ENCODE assay signal across 1 cellular context in genomic region chr11:34964610-34965331, GRCh38.
TF ChIP-seq lines count a peak whose summit lies in the region.

No MANE protein-coding gene starts in this region.

TF ChIP-seq in HepG2, 621 proteins besides CTCF, POLR2A, EP300 and RAD21 (continued from another document and continues in another):
- TF ChIP-seq, protein P1, sequence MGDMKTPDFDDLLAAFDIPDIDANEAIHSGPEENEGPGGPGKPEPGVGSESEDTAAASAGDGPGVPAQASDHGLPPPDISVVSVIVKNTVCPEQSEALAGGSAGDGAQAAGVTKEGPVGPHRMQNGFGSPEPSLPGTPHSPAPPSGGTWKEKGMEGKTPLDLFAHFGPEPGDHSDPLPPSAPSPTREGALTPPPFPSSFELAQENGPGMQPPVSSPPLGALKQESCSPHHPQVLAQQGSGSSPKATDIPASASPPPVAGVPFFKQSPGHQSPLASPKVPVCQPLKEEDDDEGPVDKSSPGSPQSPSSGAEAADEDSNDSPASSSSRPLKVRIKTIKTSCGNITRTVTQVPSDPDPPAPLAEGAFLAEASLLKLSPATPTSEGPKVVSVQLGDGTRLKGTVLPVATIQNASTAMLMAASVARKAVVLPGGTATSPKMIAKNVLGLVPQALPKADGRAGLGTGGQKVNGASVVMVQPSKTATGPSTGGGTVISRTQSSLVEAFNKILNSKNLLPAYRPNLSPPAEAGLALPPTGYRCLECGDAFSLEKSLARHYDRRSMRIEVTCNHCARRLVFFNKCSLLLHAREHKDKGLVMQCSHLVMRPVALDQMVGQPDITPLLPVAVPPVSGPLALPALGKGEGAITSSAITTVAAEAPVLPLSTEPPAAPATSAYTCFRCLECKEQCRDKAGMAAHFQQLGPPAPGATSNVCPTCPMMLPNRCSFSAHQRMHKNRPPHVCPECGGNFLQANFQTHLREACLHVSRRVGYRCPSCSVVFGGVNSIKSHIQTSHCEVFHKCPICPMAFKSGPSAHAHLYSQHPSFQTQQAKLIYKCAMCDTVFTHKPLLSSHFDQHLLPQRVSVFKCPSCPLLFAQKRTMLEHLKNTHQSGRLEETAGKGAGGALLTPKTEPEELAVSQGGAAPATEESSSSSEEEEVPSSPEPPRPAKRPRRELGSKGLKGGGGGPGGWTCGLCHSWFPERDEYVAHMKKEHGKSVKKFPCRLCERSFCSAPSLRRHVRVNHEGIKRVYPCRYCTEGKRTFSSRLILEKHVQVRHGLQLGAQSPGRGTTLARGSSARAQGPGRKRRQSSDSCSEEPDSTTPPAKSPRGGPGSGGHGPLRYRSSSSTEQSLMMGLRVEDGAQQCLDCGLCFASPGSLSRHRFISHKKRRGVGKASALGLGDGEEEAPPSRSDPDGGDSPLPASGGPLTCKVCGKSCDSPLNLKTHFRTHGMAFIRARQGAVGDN (CRISPR knock-in tag; IDR thresholded peaks at IDR 0.05), result no peak
- no peak for TF ChIP-seq MIER2 (CRISPR knock-in tag; IDR thresholded peaks at IDR 0.05)
- no peak for TF ChIP-seq RFX5 (IDR thresholded peaks at IDR 0.05; ENCODE audit: low read depth, low read length)
- no peak for TF ChIP-seq NCOR1 (IDR thresholded peaks at IDR 0.05; ENCODE audit: borderline replicate concordance, low read length)
- TF ChIP-seq, protein P2, sequence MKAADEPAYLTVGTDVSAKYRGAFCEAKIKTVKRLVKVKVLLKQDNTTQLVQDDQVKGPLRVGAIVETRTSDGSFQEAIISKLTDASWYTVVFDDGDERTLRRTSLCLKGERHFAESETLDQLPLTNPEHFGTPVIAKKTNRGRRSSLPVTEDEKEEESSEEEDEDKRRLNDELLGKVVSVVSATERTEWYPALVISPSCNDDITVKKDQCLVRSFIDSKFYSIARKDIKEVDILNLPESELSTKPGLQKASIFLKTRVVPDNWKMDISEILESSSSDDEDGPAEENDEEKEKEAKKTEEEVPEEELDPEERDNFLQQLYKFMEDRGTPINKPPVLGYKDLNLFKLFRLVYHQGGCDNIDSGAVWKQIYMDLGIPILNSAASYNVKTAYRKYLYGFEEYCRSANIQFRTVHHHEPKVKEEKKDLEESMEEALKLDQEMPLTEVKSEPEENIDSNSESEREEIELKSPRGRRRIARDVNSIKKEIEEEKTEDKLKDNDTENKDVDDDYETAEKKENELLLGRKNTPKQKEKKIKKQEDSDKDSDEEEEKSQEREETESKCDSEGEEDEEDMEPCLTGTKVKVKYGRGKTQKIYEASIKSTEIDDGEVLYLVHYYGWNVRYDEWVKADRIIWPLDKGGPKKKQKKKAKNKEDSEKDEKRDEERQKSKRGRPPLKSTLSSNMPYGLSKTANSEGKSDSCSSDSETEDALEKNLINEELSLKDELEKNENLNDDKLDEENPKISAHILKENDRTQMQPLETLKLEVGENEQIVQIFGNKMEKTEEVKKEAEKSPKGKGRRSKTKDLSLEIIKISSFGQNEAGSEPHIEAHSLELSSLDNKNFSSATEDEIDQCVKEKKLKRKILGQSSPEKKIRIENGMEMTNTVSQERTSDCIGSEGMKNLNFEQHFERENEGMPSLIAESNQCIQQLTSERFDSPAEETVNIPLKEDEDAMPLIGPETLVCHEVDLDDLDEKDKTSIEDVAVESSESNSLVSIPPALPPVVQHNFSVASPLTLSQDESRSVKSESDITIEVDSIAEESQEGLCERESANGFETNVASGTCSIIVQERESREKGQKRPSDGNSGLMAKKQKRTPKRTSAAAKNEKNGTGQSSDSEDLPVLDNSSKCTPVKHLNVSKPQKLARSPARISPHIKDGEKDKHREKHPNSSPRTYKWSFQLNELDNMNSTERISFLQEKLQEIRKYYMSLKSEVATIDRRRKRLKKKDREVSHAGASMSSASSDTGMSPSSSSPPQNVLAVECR (CRISPR knock-in tag; IDR thresholded peaks at IDR 0.05; ENCODE audit: borderline replicate concordance), result no peak
- TF ChIP-seq RELA (CRISPR knock-in tag; IDR thresholded peaks at IDR 0.05), result no peak
- TF ChIP-seq ZNF570 (CRISPR knock-in tag; IDR thresholded peaks at IDR 0.05; ENCODE audit: borderline replicate concordance), result no peak
- no peak for TF ChIP-seq RFXANK (CRISPR knock-in tag; IDR thresholded peaks at IDR 0.05)
- TF ChIP-seq, protein P3, sequence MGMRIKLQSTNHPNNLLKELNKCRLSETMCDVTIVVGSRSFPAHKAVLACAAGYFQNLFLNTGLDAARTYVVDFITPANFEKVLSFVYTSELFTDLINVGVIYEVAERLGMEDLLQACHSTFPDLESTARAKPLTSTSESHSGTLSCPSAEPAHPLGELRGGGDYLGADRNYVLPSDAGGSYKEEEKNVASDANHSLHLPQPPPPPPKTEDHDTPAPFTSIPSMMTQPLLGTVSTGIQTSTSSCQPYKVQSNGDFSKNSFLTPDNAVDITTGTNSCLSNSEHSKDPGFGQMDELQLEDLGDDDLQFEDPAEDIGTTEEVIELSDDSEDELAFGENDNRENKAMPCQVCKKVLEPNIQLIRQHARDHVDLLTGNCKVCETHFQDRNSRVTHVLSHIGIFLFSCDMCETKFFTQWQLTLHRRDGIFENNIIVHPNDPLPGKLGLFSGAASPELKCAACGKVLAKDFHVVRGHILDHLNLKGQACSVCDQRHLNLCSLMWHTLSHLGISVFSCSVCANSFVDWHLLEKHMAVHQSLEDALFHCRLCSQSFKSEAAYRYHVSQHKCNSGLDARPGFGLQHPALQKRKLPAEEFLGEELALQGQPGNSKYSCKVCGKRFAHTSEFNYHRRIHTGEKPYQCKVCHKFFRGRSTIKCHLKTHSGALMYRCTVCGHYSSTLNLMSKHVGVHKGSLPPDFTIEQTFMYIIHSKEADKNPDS (CRISPR knock-in tag; IDR thresholded peaks at IDR 0.05), result no peak
- TF ChIP-seq MLX (CRISPR knock-in tag; IDR thresholded peaks at IDR 0.05), result no peak
- no peak for TF ChIP-seq ZNF788 (CRISPR knock-in tag; IDR thresholded peaks at IDR 0.05; ENCODE audit: borderline replicate concordance)
- no peak for TF ChIP-seq HOXA7 (CRISPR knock-in tag; IDR thresholded peaks at IDR 0.05)
- TF ChIP-seq ZNF180 (CRISPR knock-in tag; IDR thresholded peaks at IDR 0.05; ENCODE audit: borderline replicate concordance, low read depth), result no peak
- TF ChIP-seq, protein P4, sequence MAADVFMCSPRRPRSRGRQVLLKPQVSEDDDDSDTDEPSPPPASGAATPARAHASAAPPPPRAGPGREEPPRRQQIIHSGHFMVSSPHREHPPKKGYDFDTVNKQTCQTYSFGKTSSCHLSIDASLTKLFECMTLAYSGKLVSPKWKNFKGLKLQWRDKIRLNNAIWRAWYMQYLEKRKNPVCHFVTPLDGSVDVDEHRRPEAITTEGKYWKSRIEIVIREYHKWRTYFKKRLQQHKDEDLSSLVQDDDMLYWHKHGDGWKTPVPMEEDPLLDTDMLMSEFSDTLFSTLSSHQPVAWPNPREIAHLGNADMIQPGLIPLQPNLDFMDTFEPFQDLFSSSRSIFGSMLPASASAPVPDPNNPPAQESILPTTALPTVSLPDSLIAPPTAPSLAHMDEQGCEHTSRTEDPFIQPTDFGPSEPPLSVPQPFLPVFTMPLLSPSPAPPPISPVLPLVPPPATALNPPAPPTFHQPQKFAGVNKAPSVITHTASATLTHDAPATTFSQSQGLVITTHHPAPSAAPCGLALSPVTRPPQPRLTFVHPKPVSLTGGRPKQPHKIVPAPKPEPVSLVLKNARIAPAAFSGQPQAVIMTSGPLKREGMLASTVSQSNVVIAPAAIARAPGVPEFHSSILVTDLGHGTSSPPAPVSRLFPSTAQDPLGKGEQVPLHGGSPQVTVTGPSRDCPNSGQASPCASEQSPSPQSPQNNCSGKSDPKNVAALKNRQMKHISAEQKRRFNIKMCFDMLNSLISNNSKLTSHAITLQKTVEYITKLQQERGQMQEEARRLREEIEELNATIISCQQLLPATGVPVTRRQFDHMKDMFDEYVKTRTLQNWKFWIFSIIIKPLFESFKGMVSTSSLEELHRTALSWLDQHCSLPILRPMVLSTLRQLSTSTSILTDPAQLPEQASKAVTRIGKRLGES (CRISPR knock-in tag; IDR thresholded peaks at IDR 0.05; ENCODE audit: borderline replicate concordance), result no peak
- TF ChIP-seq DNMT3B (CRISPR knock-in tag; conservative IDR thresholded peaks at IDR 0.05), result no peak
- TF ChIP-seq, protein P5, sequence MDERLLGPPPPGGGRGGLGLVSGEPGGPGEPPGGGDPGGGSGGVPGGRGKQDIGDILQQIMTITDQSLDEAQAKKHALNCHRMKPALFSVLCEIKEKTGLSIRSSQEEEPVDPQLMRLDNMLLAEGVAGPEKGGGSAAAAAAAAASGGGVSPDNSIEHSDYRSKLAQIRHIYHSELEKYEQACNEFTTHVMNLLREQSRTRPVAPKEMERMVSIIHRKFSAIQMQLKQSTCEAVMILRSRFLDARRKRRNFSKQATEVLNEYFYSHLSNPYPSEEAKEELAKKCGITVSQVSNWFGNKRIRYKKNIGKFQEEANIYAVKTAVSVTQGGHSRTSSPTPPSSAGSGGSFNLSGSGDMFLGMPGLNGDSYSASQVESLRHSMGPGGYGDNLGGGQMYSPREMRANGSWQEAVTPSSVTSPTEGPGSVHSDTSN (CRISPR knock-in tag; IDR thresholded peaks at IDR 0.05), result no peak
- TF ChIP-seq ESRRA (CRISPR knock-in tag; IDR thresholded peaks at IDR 0.05; ENCODE audit: low read depth), result no peak
- TF ChIP-seq YEATS4 (CRISPR knock-in tag; IDR thresholded peaks at IDR 0.05; ENCODE audit: borderline replicate concordance), result no peak
- 0 out of 2 replicates have a peak, but pooled peaks have one; percentile 11 for TF ChIP-seq KAT8 (CRISPR knock-in tag; IDR thresholded peaks at IDR 0.05)
- TF ChIP-seq, protein P6, sequence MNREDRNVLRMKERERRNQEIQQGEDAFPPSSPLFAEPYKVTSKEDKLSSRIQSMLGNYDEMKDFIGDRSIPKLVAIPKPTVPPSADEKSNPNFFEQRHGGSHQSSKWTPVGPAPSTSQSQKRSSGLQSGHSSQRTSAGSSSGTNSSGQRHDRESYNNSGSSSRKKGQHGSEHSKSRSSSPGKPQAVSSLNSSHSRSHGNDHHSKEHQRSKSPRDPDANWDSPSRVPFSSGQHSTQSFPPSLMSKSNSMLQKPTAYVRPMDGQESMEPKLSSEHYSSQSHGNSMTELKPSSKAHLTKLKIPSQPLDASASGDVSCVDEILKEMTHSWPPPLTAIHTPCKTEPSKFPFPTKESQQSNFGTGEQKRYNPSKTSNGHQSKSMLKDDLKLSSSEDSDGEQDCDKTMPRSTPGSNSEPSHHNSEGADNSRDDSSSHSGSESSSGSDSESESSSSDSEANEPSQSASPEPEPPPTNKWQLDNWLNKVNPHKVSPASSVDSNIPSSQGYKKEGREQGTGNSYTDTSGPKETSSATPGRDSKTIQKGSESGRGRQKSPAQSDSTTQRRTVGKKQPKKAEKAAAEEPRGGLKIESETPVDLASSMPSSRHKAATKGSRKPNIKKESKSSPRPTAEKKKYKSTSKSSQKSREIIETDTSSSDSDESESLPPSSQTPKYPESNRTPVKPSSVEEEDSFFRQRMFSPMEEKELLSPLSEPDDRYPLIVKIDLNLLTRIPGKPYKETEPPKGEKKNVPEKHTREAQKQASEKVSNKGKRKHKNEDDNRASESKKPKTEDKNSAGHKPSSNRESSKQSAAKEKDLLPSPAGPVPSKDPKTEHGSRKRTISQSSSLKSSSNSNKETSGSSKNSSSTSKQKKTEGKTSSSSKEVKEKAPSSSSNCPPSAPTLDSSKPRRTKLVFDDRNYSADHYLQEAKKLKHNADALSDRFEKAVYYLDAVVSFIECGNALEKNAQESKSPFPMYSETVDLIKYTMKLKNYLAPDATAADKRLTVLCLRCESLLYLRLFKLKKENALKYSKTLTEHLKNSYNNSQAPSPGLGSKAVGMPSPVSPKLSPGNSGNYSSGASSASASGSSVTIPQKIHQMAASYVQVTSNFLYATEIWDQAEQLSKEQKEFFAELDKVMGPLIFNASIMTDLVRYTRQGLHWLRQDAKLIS (CRISPR knock-in tag; IDR thresholded peaks at IDR 0.05), result no peak
- TF ChIP-seq SALL1 (CRISPR knock-in tag; IDR thresholded peaks at IDR 0.05), result 0 out of 2 replicates have a peak, but pooled peaks have one; percentile 30
- no peak for TF ChIP-seq TBX3 (IDR thresholded peaks at IDR 0.05; ENCODE audit: borderline replicate concordance)
- TF ChIP-seq, protein P7, sequence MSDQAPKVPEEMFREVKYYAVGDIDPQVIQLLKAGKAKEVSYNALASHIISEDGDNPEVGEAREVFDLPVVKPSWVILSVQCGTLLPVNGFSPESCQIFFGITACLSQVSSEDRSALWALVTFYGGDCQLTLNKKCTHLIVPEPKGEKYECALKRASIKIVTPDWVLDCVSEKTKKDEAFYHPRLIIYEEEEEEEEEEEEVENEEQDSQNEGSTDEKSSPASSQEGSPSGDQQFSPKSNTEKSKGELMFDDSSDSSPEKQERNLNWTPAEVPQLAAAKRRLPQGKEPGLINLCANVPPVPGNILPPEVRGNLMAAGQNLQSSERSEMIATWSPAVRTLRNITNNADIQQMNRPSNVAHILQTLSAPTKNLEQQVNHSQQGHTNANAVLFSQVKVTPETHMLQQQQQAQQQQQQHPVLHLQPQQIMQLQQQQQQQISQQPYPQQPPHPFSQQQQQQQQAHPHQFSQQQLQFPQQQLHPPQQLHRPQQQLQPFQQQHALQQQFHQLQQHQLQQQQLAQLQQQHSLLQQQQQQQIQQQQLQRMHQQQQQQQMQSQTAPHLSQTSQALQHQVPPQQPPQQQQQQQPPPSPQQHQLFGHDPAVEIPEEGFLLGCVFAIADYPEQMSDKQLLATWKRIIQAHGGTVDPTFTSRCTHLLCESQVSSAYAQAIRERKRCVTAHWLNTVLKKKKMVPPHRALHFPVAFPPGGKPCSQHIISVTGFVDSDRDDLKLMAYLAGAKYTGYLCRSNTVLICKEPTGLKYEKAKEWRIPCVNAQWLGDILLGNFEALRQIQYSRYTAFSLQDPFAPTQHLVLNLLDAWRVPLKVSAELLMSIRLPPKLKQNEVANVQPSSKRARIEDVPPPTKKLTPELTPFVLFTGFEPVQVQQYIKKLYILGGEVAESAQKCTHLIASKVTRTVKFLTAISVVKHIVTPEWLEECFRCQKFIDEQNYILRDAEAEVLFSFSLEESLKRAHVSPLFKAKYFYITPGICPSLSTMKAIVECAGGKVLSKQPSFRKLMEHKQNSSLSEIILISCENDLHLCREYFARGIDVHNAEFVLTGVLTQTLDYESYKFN (CRISPR knock-in tag; conservative IDR thresholded peaks at IDR 0.05), result peak; percentile 47; the same call in 1 of the 2 replicates
- TF ChIP-seq, protein P8, sequence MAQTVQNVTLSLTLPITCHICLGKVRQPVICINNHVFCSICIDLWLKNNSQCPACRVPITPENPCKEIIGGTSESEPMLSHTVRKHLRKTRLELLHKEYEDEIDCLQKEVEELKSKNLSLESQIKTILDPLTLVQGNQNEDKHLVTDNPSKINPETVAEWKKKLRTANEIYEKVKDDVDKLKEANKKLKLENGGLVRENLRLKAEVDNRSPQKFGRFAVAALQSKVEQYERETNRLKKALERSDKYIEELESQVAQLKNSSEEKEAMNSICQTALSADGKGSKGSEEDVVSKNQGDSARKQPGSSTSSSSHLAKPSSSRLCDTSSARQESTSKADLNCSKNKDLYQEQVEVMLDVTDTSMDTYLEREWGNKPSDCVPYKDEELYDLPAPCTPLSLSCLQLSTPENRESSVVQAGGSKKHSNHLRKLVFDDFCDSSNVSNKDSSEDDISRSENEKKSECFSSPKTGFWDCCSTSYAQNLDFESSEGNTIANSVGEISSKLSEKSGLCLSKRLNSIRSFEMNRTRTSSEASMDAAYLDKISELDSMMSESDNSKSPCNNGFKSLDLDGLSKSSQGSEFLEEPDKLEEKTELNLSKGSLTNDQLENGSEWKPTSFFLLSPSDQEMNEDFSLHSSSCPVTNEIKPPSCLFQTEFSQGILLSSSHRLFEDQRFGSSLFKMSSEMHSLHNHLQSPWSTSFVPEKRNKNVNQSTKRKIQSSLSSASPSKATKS (CRISPR knock-in tag; IDR thresholded peaks at IDR 0.05), result no peak
- TF ChIP-seq FOXC1 (CRISPR knock-in tag; IDR thresholded peaks at IDR 0.05; ENCODE audit: borderline replicate concordance), result no peak
- TF ChIP-seq EEA1 (CRISPR knock-in tag; IDR thresholded peaks at IDR 0.05; ENCODE audit: borderline replicate concordance), result no peak
